Comparison of ENCODE assay signal across 15 cellular contexts in the genomic region with DNA sequence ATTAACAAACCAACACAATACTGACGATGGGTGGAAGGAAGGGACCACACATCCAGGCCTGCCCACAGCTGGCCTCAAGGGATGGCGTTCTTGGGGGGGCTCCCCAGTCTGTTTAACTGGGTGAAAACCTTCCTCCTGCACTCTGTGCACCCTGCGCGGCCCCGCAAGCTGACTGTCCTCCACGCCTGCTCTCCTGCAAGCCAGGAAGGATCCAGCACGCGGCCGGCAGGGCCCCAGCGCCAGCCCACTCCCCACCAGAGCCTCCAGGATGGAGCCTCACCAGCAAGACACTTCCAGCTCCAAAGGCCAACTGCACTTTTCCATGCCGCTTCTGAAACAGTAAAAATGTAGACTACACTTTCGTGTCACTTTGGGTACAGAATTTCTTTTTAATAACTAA.
DNase-seq lines count a peak whose midpoint lies in the region; ATAC-seq, FAIRE-seq and TF ChIP-seq lines count a peak whose summit lies in the region.
"Had no signal": no experiment of that assay in that cellular context is flagged by ENCODE, and none has a peak within 500 bp of the region (broad histone marks: within the 10 kb centered on the region; RNA-seq: fewer than 3 reads in every experiment).

No MANE protein-coding gene starts in this region.

- FAIRE-seq in HepG2 (lab: Jason Lieb, UNC) = no peak
- FAIRE-seq: GM18507, H1, K562 had no signal

- no peak overlapping the region for H2AK5ac ChIP-seq in mesenchymal stem cell (ENCODE audit: low read length, severe bottlenecking)

- H3K27ac ChIP-seq in HepG2 (ENCODE audit: extremely low read length, insufficient read depth, low read length) (no peak overlapping the region), right lobe of liver (no peak overlapping the region), mesenchymal stem cell (ENCODE audit: low read length, poor library complexity, severe bottlenecking) (no peak overlapping the region), uterus (peak overlapping the region; percentile 70 to 81), A673 (ENCODE audit: low read depth, low read length, poor library complexity, severe bottlenecking) (no peak overlapping the region)

- H2BK5ac ChIP-seq in mesenchymal stem cell (ENCODE audit: low read depth, low read length, poor library complexity, severe bottlenecking) = no peak overlapping the region

- H3K36me3 ChIP-seq in HepG2 (replicated peaks in 1 of 2; ENCODE audit: control insufficient read depth in 1 of 2, insufficient read depth in 2 of 2, low read length in 2 of 2) = peaks cover 18 to 72% of the 10 kb centered on the region in 2 experiments
- H3K36me3 ChIP-seq in right lobe of liver = peaks cover 0 to 43% (median 0%) of the 10 kb centered on the region in 4 donors
- peaks cover 39 to 75% of the 10 kb centered on the region in 2 experiments for H3K36me3 ChIP-seq in mesenchymal stem cell (ENCODE audit: control insufficient read depth in 1 of 2, insufficient read depth in 2 of 2, low read depth in 1 of 2, low read length in 2 of 2)
- H3K36me3 ChIP-seq in uterus = peaks cover 0 to 3% of the 10 kb centered on the region in 2 donors
- no peaks in the 10 kb centered on the region for H3K36me3 ChIP-seq in A673 (ENCODE audit: insufficient read depth, low read length, poor library complexity, severe bottlenecking)
- H3K36me3 ChIP-seq: BE2C had no signal

- H3K79me2 ChIP-seq in HepG2 (ENCODE audit: insufficient read depth, low read length) = no peaks in the 10 kb centered on the region

- H3K4me3 Mint-ChIP-seq in activated CD8-positive, alpha-beta memory T cell treated with anti-CD3 and anti-CD28 coated beads, Interleukin-2, amount 10 ng/mL, durations not matched to agents 7 days and 5 days = no peak overlapping the region
- H3K4me3 Mint-ChIP-seq: CD8-positive, alpha-beta memory T cell had no signal

- no peak overlapping the region for H3K4me3 ChIP-seq in HepG2 (replicated peaks in 1 of 3; ENCODE audit: insufficient read depth in 1 of 3, low read depth in 2 of 3, low read length in 3 of 3)
- H3K4me3 ChIP-seq in right lobe of liver = no peak overlapping the region
- H3K4me3 ChIP-seq in mesenchymal stem cell (ENCODE audit: insufficient read depth in 1 of 2, low read depth in 1 of 2, low read length in 2 of 2) = no peak overlapping the region
- H3K4me3 ChIP-seq in uterus = no peak overlapping the region
- no peak overlapping the region for H3K4me3 ChIP-seq in A673 (ENCODE audit: low read depth, low read length, poor library complexity, severe bottlenecking)
- H3K4me3 ChIP-seq: HAP-1, K562 had no signal

- intact Hi-C loops in HepG2 (cut with micrococcal nuclease; ENCODE audit: unreplicated experiment) (no loop called here), right lobe of liver (cut with DNase I) (no loop called here), uterus (cut with DNase I; ENCODE audit: low total_unique reads) (no loop called here), A673 (cut with micrococcal nuclease; ENCODE audit: unreplicated experiment) (no loop called here)

- H3K4me1 ChIP-seq in HepG2 (ENCODE audit: insufficient read depth, low read length) (peaks cover 16% of the 10 kb centered on the region), right lobe of liver (no peaks in the 10 kb centered on the region), mesenchymal stem cell (ENCODE audit: control insufficient read depth, insufficient read depth, low read depth, low read length) (peaks cover 9% of the 10 kb centered on the region), uterus (peaks cover 0 to 6% of the 10 kb centered on the region in 2 donors), A673 (ENCODE audit: insufficient read depth, low read length, poor library complexity, severe bottlenecking) (peaks cover 4% of the 10 kb centered on the region)
- H3K4me1 ChIP-seq: BE2C had no signal

- H3K27me3 Mint-ChIP-seq in activated CD8-positive, alpha-beta memory T cell treated with anti-CD3 and anti-CD28 coated beads, Interleukin-2, amount 10 ng/mL, durations not matched to agents 7 days and 5 days = no peaks in the 10 kb centered on the region

- H2AFZ ChIP-seq in HepG2 (ENCODE audit: low read length) (no peak overlapping the region), mesenchymal stem cell (ENCODE audit: low read depth, low read length) (no peak overlapping the region)

- no peak overlapping the region for H2BK12ac ChIP-seq in mesenchymal stem cell (ENCODE audit: low read length in 2 of 2)

- H4K91ac ChIP-seq in mesenchymal stem cell (ENCODE audit: low read length) = no peak overlapping the region

- TF ChIP-seq CTCF in HepG2 (CRISPR knock-in tag; IDR thresholded peaks at IDR 0.05) (no peak), right lobe of liver (IDR thresholded peaks at IDR 0.05) (no peak), uterus (IDR thresholded peaks at IDR 0.05) (no peak), A673 (conservative IDR thresholded peaks at IDR 0.05; ENCODE audit: low read depth, low read length) (no peak)

- no peak overlapping the region for H3K14ac ChIP-seq in mesenchymal stem cell (ENCODE audit: low read length in 2 of 2)

- no peak for TF ChIP-seq RAD21 in HepG2 (CRISPR knock-in tag; IDR thresholded peaks at IDR 0.05)

- DNase-seq in HepG2 (ENCODE audit: low spot score) (no peak), right lobe of liver (no peak), mesenchymal stem cell (no peak), uterus (no peak), GOT3 (lab: John Stamatoyannopoulos, UW) (no peak), OCI-M1 (lab: John Stamatoyannopoulos, UW) (no peak), A673 (ENCODE audit: low spot score) (no peak)
- peak; percentile 9 for DNase-seq in activated CD8-positive, alpha-beta memory T cell treated with anti-CD3 and anti-CD28 coated beads, Interleukin-2, amount 10 ng/mL, durations not matched to agents 7 days and 5 days
- DNase-seq: BE2C; CD8-positive, alpha-beta memory T cell; DMS53 had no signal

- H3K79me1 ChIP-seq in mesenchymal stem cell (replicated peaks; ENCODE audit: low read length, poor library complexity, severe bottlenecking) = peaks cover 26% of the 10 kb centered on the region

- H2BK15ac ChIP-seq in mesenchymal stem cell (ENCODE audit: low read depth, poor library complexity, severe bottlenecking) = peak overlapping the region; percentile 28

- H3K4ac ChIP-seq in mesenchymal stem cell (ENCODE audit: low read depth in 1 of 2, low read length in 2 of 2) = no peak overlapping the region

- no peak overlapping the region for H3K9ac ChIP-seq in HepG2 (ENCODE audit: insufficient read depth, low read depth, low read length)
- H3K9ac ChIP-seq in mesenchymal stem cell (ENCODE audit: low read length) = no peak overlapping the region

- H4K8ac ChIP-seq in mesenchymal stem cell (ENCODE audit: low read length) = no peak overlapping the region

- no peaks in the 10 kb centered on the region for H3K9me3 Mint-ChIP-seq in activated CD8-positive, alpha-beta memory T cell treated with anti-CD3 and anti-CD28 coated beads, Interleukin-2, amount 10 ng/mL, durations not matched to agents 7 days and 5 days (ENCODE audit: low read depth)
- H3K9me3 Mint-ChIP-seq: CD8-positive, alpha-beta memory T cell had no signal

- no peak overlapping the region for H3K23ac ChIP-seq in mesenchymal stem cell (ENCODE audit: low read length in 2 of 2)

- H3K4me1 Mint-ChIP-seq in activated CD8-positive, alpha-beta memory T cell treated with anti-CD3 and anti-CD28 coated beads, Interleukin-2, amount 10 ng/mL, durations not matched to agents 7 days and 5 days = peaks cover 12% of the 10 kb centered on the region

- in situ Hi-C loops in HepG2 (cut with HindIII; ENCODE audit: extremely low pct_ligation_motif_present, low pct_unique_long_range_greater_than_20kb) = no loop called here

- H3K4me2 ChIP-seq in HepG2 (ENCODE audit: low read depth, low read length) (no peak overlapping the region), mesenchymal stem cell (ENCODE audit: low read length, poor library complexity, severe bottlenecking) (no peak overlapping the region)

- H3K27me3 ChIP-seq in HepG2 (ENCODE audit: control insufficient read depth in 1 of 2, insufficient read depth in 2 of 2, low read length in 2 of 2) (no peaks in the 10 kb centered on the region), right lobe of liver (no peaks in the 10 kb centered on the region), mesenchymal stem cell (ENCODE audit: control insufficient read depth in 1 of 2, insufficient read depth in 1 of 2, low read length in 2 of 2) (no peaks in the 10 kb centered on the region), uterus (no peaks in the 10 kb centered on the region), A673 (replicated peaks; ENCODE audit: insufficient read depth, low read depth, low read length, poor library complexity) (no peaks in the 10 kb centered on the region)
- H3K27me3 ChIP-seq: BE2C had no signal

- no peaks in the 10 kb centered on the region for H3K9me3 ChIP-seq in HepG2 (ENCODE audit: low read length)
- H3K9me3 ChIP-seq in right lobe of liver = no peaks in the 10 kb centered on the region
- H3K9me3 ChIP-seq in mesenchymal stem cell (ENCODE audit: control insufficient read depth, low read length) = no peaks in the 10 kb centered on the region
- no peaks in the 10 kb centered on the region for H3K9me3 ChIP-seq in uterus
- H3K9me3 ChIP-seq in A673 (ENCODE audit: low read depth, low read length, poor library complexity, severe bottlenecking) = no peaks in the 10 kb centered on the region
- H3K9me3 ChIP-seq: BE2C, HAP-1 had no signal

- TF ChIP-seq POLR2A in HepG2 (IDR thresholded peaks at IDR 0.05; ENCODE audit: insufficient read depth in 1 of 2, low read depth in 2 of 2, low read length in 2 of 2) (no peak), right lobe of liver (IDR thresholded peaks at IDR 0.05) (no peak), uterus (IDR thresholded peaks at IDR 0.05) (no peak)

- H3K36me3 Mint-ChIP-seq in activated CD8-positive, alpha-beta memory T cell treated with anti-CD3 and anti-CD28 coated beads, Interleukin-2, amount 10 ng/mL, durations not matched to agents 7 days and 5 days = no peaks in the 10 kb centered on the region
- H3K36me3 Mint-ChIP-seq: CD8-positive, alpha-beta memory T cell had no signal

- POLR2A ChIA-PET in HepG2 (lab: Yijun Ruan, JAX) = no interaction called here
- POLR2A ChIA-PET in A673 (lab: Charles Lee; ENCODE audit: low non-redundant PET) = no interaction called here

- no peak overlapping the region for H3K18ac ChIP-seq in mesenchymal stem cell (ENCODE audit: low read depth in 1 of 2, low read length in 2 of 2)

- no peak overlapping the region for H3K27ac Mint-ChIP-seq in activated CD8-positive, alpha-beta memory T cell treated with anti-CD3 and anti-CD28 coated beads, Interleukin-2, amount 10 ng/mL, durations not matched to agents 7 days and 5 days

- WGBS in HepG2 (ENCODE audit: low lambda C conversion rate) = 96% methylated on average over 8 of the region's 12 CpGs
- WGBS in right lobe of liver (ENCODE audit: insufficient coverage, low coverage, low lambda C conversion rate, missing lambda C conversion rate) = 84% methylated on average over 2 of the region's 12 CpGs
- 96% methylated on average over 12 of the region's 12 CpGs for WGBS in mesenchymal stem cell

- TF ChIP-seq EP300 in HepG2 (IDR thresholded peaks at IDR 0.05; ENCODE audit: low read depth in 2 of 2, low read length in 2 of 2) (no peak), HepG2 (CRISPR knock-in tag; IDR thresholded peaks at IDR 0.05; ENCODE audit: borderline replicate concordance) (no peak)

- H4K20me1 ChIP-seq in HepG2 (ENCODE audit: insufficient read depth, low read length) = peaks cover 16% of the 10 kb centered on the region; the same call in 1 of the 2 replicates

- no TSS peak for BruUV-seq in HepG2 (replicated peaks; lab: Mats Ljungman, UMichigan)
- no TSS peak for BruUV-seq in A673 (replicated peaks; lab: Mats Ljungman, UMichigan)

- ATAC-seq in HepG2 (no peak), right lobe of liver (no peak)
- no peak for ATAC-seq in activated CD8-positive, alpha-beta memory T cell treated with anti-CD3 and anti-CD28 coated beads, Interleukin-2, amount 10 ng/mL, durations not matched to agents 7 days and 5 days
- ATAC-seq: K562 had no signal

- H2BK120ac ChIP-seq in mesenchymal stem cell (ENCODE audit: low read depth, low read length) = no peak overlapping the region

- CTCF ChIA-PET in HepG2 (lab: Yijun Ruan, JAX; ENCODE audit: low intra/inter-chr PET ratio, low total read pairs) (no interaction called here), A673 (lab: Charles Lee) (no interaction called here)
- CTCF ChIA-PET in activated CD8-positive, alpha-beta memory T cell treated with anti-CD3 and anti-CD28 coated beads, Interleukin-2, amount 10 ng/mL, durations not matched to agents 7 days and 5 days (lab: Charles Lee) = no interaction called here

Comparison
In these comparisons a context has a peak if more than half of its experiments do, and no peak if none do; other contexts are left out.
1. H3K27ac ChIP-seq: peak in uterus (2 of 2); none in HepG2 (single experiment), right lobe of liver (0 of 3), mesenchymal stem cell (single experiment) and A673 (single experiment).